27 cellular contexts compared by ENCODE assay signal in the genomic region with DNA sequence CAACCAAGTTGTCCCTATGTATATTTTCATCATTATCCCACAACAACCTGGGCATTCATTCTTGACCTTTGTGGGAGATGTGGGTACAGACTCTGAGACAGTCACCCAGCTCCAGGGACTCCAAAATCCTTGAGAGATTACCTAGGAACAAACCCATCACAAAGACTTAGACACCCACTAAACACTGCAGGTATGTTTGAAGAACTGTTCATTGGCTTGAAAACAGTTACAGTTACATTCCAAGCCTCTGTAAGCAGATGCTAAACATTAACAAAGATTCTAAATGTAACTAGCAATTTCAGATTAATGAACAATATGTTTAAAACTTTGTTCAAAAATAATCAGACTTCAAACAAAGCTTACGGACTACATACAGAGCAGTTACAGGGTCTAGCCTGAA. TPM values are rescaled to one million over a fixed set of nuclear protein-coding genes. Genes with fewer than 3 reads are reported as not detected.
"Had no signal": no experiment of that assay in that cellular context is flagged by ENCODE, and none has a peak within 500 bp of the region (broad histone marks: within the 10 kb centered on the region; RNA-seq: fewer than 3 reads in every experiment).

No MANE protein-coding gene starts in this region.

- ATAC-seq: left cardiac atrium, left ventricle myocardium superior, psoas muscle, T-helper 17 cell had no signal

- H3K27me3 Mint-ChIP-seq: activated CD4-positive, alpha-beta T cell treated with anti-CD3 and anti-CD28 coated beads, Interleukin-2, amount 10 ng/mL, durations not matched to agents 7 days and 5 days; central memory CD8-positive, alpha-beta T cell; stimulated activated naive CD8-positive, alpha-beta T cell treated with anti-CD3 and anti-CD28 coated beads, Interleukin-15, Interleukin-2, amounts not matched to agents 100 ng/mL and 50 ng/mL, for 24 hours; T-helper 17 cell had no signal

- H3K36me3 Mint-ChIP-seq: activated naive CD8-positive, alpha-beta T cell had no signal

- H3K9me3 ChIP-seq: colonic mucosa, psoas muscle, right atrium auricular region, thoracic aorta had no signal

- H3K4me3 Mint-ChIP-seq: activated CD4-positive, alpha-beta T cell treated with anti-CD3 and anti-CD28 coated beads, Interleukin-2, amount 10 ng/mL, durations not matched to agents 7 days and 5 days; activated naive CD8-positive, alpha-beta T cell; central memory CD8-positive, alpha-beta T cell; stimulated activated naive CD8-positive, alpha-beta T cell treated with anti-CD3 and anti-CD28 coated beads, Interleukin-15, Interleukin-2, amounts not matched to agents 100 ng/mL and 50 ng/mL, for 24 hours; T-helper 17 cell had no signal

- H3K27me3 ChIP-seq: colonic mucosa, right atrium auricular region had no signal

- H3K9me3 Mint-ChIP-seq: activated CD4-positive, alpha-beta T cell treated with anti-CD3 and anti-CD28 coated beads, Interleukin-2, amount 10 ng/mL, durations not matched to agents 7 days and 5 days; central memory CD8-positive, alpha-beta T cell; stimulated activated naive CD8-positive, alpha-beta T cell treated with anti-CD3 and anti-CD28 coated beads, Interleukin-15, Interleukin-2, amounts not matched to agents 100 ng/mL and 50 ng/mL, for 24 hours had no signal

- H3K27ac ChIP-seq: colonic mucosa, epithelial cell of prostate, parathyroid adenoma, psoas muscle, right atrium auricular region, thoracic aorta had no signal

- H3K4me1 Mint-ChIP-seq: central memory CD8-positive, alpha-beta T cell had no signal

- H3K4me1 ChIP-seq: parathyroid adenoma, psoas muscle, right atrium auricular region had no signal

- FAIRE-seq: bronchial epithelial cell, endometrium, frontal cortex, islet of Langerhans, urothelium cell line had no signal

- H3K4me3 ChIP-seq: colonic mucosa, psoas muscle, right atrium auricular region, thoracic aorta had no signal

- DNase-seq: activated CD4-positive, alpha-beta T cell treated with anti-CD3 and anti-CD28 coated beads, Interleukin-2, amount 10 ng/mL, durations not matched to agents 7 days and 5 days; activated CD4-positive, CD25-positive, alpha-beta regulatory T cell treated with anti-CD3 and anti-CD28 coated beads, Interleukin-2, amount 50 U/mL, for 72 hours; activated effector memory CD4-positive, alpha-beta T cell treated with Interleukin-2 at 50 U/mL for 16 hours; activated naive CD4-positive, alpha-beta T cell treated with Interleukin-2 at 50 U/mL for 16 hours; activated T-cell treated with anti-CD3 and anti-CD28 coated beads for 4 hours; anterior cingulate cortex; colonic mucosa; effector CD8-positive, alpha-beta T cell; left cardiac atrium; left ventricle myocardium superior; psoas muscle; stimulated activated CD4-positive, alpha-beta T cell treated with anti-CD3 and anti-CD28 coated beads, Interleukin-2, amount 100 ng/mL, for 48 hours; T-helper 17 cell; T1000; trophoblast cell had no signal

- H3K27ac Mint-ChIP-seq: activated CD4-positive, alpha-beta T cell treated with anti-CD3 and anti-CD28 coated beads, Interleukin-2, amount 10 ng/mL, durations not matched to agents 7 days and 5 days; activated naive CD8-positive, alpha-beta T cell; stimulated activated naive CD8-positive, alpha-beta T cell treated with anti-CD3 and anti-CD28 coated beads, Interleukin-15, Interleukin-2, amounts not matched to agents 100 ng/mL and 50 ng/mL, for 24 hours; T-helper 17 cell had no signal

- H3K36me3 ChIP-seq: colonic mucosa, right atrium auricular region, thoracic aorta had no signal

RNA-seq across cellular contexts. Expression of gene DEPDC1B, which starts 24.7 kb away (rescaled TPM):
- total RNA-seq: thoracic aorta had no signal
